Comparison of ENCODE assay signal across 21 cellular contexts in genomic region chr17:80917716-80918560, GRCh38.
DNase-seq lines count a peak whose midpoint lies in the region; ATAC-seq, FAIRE-seq and TF ChIP-seq lines count a peak whose summit lies in the region.
"Had no signal": no experiment of that assay in that cellular context is flagged by ENCODE, and none has a peak within 500 bp of the region (broad histone marks: within the 10 kb centered on the region; RNA-seq: fewer than 3 reads in every experiment).

No MANE protein-coding gene starts in this region.

- H3K36me3 Mint-ChIP-seq in T-helper 17 cell (ENCODE audit: low read depth): no peaks in the 10 kb centered on the region
- H3K36me3 Mint-ChIP-seq in nephron (ENCODE audit: low read depth): peaks cover 23% of the 10 kb centered on the region
- H3K36me3 Mint-ChIP-seq in T-helper 2 cell treated with Interferon-gamma antibody and Interleukin-4, amounts not matched to agents 5 μg/mL and 100 μg/mL, for 36 hours (ENCODE audit: low read depth): peaks cover 29% of the 10 kb centered on the region

- BruUV-seq in K562 (replicated peaks; lab: Mats Ljungman, UMichigan): no TSS peak

- no peak for TF ChIP-seq CTCF in K562 (IDR thresholded peaks at IDR 0.05 in 2 of 3, conservative IDR thresholded peaks at IDR 0.05 in 1 of 3; ENCODE audit: insufficient read depth in 2 of 3, low read depth in 1 of 3, low read length in 3 of 3)
- TF ChIP-seq CTCF in nephron (IDR thresholded peaks at IDR 0.05; ENCODE audit: unreplicated experiment in 3 of 3): no peak
- TF ChIP-seq CTCF in smooth muscle cell (IDR thresholded peaks at IDR 0.05; ENCODE audit: borderline replicate concordance, insufficient read depth, poor library complexity, severe bottlenecking): no peak
- no peak for TF ChIP-seq CTCF in stomach (IDR thresholded peaks at IDR 0.05)

- H3K4me1 ChIP-seq in K562 (replicated peaks in 1 of 2; ENCODE audit: control insufficient read depth in 2 of 2, insufficient read depth in 2 of 2, low read length in 2 of 2) (peaks cover 0 to 8% of the 10 kb centered on the region in 2 experiments; a peak in 1 of 5 replicates), smooth muscle cell (ENCODE audit: low read depth) (peaks cover 5% of the 10 kb centered on the region), stomach (peaks cover 0 to 29% (median 16%) of the 10 kb centered on the region in 4 donors)
- H3K4me1 ChIP-seq: HAP-1 had no signal

- no peaks in the 10 kb centered on the region for H3K9me1 ChIP-seq in K562 (ENCODE audit: control insufficient read depth, insufficient read depth, low read length)

- no peaks in the 10 kb centered on the region for H3K9me3 ChIP-seq in T-helper 17 cell (ENCODE audit: control insufficient read depth, low read length, poor library complexity, severe bottlenecking)
- H3K9me3 ChIP-seq in K562 (replicated peaks; ENCODE audit: control insufficient read depth, insufficient read depth, low read depth, low read length): peaks cover 7% of the 10 kb centered on the region
- no peaks in the 10 kb centered on the region for H3K9me3 ChIP-seq in smooth muscle cell (replicated peaks; ENCODE audit: low read depth)
- H3K9me3 ChIP-seq in stomach: no peaks in the 10 kb centered on the region
- H3K9me3 ChIP-seq: HAP-1 had no signal

- H3K4me1 Mint-ChIP-seq in T-helper 17 cell (peaks cover 2% of the 10 kb centered on the region), nephron (peaks cover 34% of the 10 kb centered on the region)
- no peaks in the 10 kb centered on the region for H3K4me1 Mint-ChIP-seq in T-helper 2 cell treated with Interferon-gamma antibody and Interleukin-4, amounts not matched to agents 5 μg/mL and 100 μg/mL, for 36 hours (ENCODE audit: low read depth)

- H3K27me3 ChIP-seq in K562 (ENCODE audit: control insufficient read depth in 2 of 2, insufficient read depth in 2 of 2, low read length in 2 of 2): no peaks in the 10 kb centered on the region
- no peaks in the 10 kb centered on the region for H3K27me3 ChIP-seq in smooth muscle cell (ENCODE audit: low read depth)
- H3K27me3 ChIP-seq in stomach: no peaks in the 10 kb centered on the region

- H3K27ac ChIP-seq in K562 (ENCODE audit: extremely low read depth, low read depth, low read length) (no peak overlapping the region), smooth muscle cell (ENCODE audit: low read depth) (peak overlapping the region; percentile 95), stomach (no peak overlapping the region)
- H3K27ac ChIP-seq: RWPE1 had no signal

- H3K27ac Mint-ChIP-seq in T-helper 17 cell (peak overlapping the region; percentile 49), nephron (peak overlapping the region in 2 of 3 experiments; percentile 5 to 73)
- no peak overlapping the region for H3K27ac Mint-ChIP-seq in T-helper 2 cell treated with Interferon-gamma antibody and Interleukin-4, amounts not matched to agents 5 μg/mL and 100 μg/mL, for 36 hours
- H3K27ac Mint-ChIP-seq: CD4-positive, alpha-beta T cell had no signal

- H3K4me3 ChIP-seq in K562 (no peak overlapping the region), smooth muscle cell (no peak overlapping the region), stomach (no peak overlapping the region)
- H3K4me3 ChIP-seq: HAP-1 had no signal

- no peaks in the 10 kb centered on the region for H3K79me2 ChIP-seq in K562 (ENCODE audit: control insufficient read depth, insufficient read depth, low read length)
- H3K79me2 ChIP-seq in smooth muscle cell (ENCODE audit: low read depth): no peaks in the 10 kb centered on the region

- in situ Hi-C loops in K562 (cut with MboI): no loop called here

- no peak for FAIRE-seq in K562 (lab: Jason Lieb, UNC)
- FAIRE-seq: G401.6, GM12891 had no signal

- H3K4me2 ChIP-seq in K562 (ENCODE audit: insufficient read depth, low read length): no peak overlapping the region
- no peak overlapping the region for H3K4me2 ChIP-seq in smooth muscle cell

- no peaks in the 10 kb centered on the region for H3K9me3 Mint-ChIP-seq in nephron
- H3K9me3 Mint-ChIP-seq in T-helper 2 cell treated with Interferon-gamma antibody and Interleukin-4, amounts not matched to agents 5 μg/mL and 100 μg/mL, for 36 hours: no peaks in the 10 kb centered on the region
- H3K9me3 Mint-ChIP-seq: CD4-positive, alpha-beta T cell had no signal

- POLR2A ChIA-PET in K562 (lab: Yijun Ruan, JAX): interaction anchor here (0.7 kb wide), 1 partner anchor 20 kb away, joined by 3 read pairs; no protein-coding TSS in a partner anchor

- no peaks in the 10 kb centered on the region for H4K20me1 ChIP-seq in K562 (replicated peaks; ENCODE audit: control insufficient read depth, insufficient read depth, low read length)
- H4K20me1 ChIP-seq in smooth muscle cell (ENCODE audit: low read depth): peaks cover 4% of the 10 kb centered on the region

- H3K27me3 Mint-ChIP-seq in T-helper 17 cell (no peaks in the 10 kb centered on the region), nephron (ENCODE audit: low read depth) (no peaks in the 10 kb centered on the region)
- no peaks in the 10 kb centered on the region for H3K27me3 Mint-ChIP-seq in T-helper 2 cell treated with Interferon-gamma antibody and Interleukin-4, amounts not matched to agents 5 μg/mL and 100 μg/mL, for 36 hours (ENCODE audit: low read depth)
- H3K27me3 Mint-ChIP-seq: CD4-positive, alpha-beta T cell had no signal

- H3K9ac ChIP-seq in K562 (ENCODE audit: insufficient read depth in 1 of 2, low read depth in 2 of 2, low read length in 2 of 2) (peak overlapping the region in 1 of 2 experiments; percentile 17; a peak in 1 of 4 replicates), smooth muscle cell (ENCODE audit: low read depth) (no peak overlapping the region)

- CTCF ChIA-PET in K562 (lab: Yijun Ruan, JAX; ENCODE audit: low intra/inter-chr PET ratio): no interaction called here

- no peak for DNase-seq in T-helper 17 cell
- no peak for DNase-seq in K562 (ENCODE audit: extremely low read depth in 1 of 4, low spot score in 3 of 4)
- no peak for DNase-seq in smooth muscle cell (lab: John Stamatoyannopoulos, UW; ENCODE audit: unreplicated experiment)
- no peak for DNase-seq in T-helper 2 cell treated with Interferon-gamma antibody and Interleukin-4, amounts not matched to agents 5 μg/mL and 100 μg/mL, for 36 hours (ENCODE audit: low spot score)
- no peak for DNase-seq in stomach
- DNase-seq in NCI-H2029 (lab: John Stamatoyannopoulos, UW): no peak
- DNase-seq: ACHN; CD4-positive, alpha-beta T cell; DMS79 treated with DMSO at 0.1 percent for 48 hours; IMR-90; NCI-H1436 treated with DMSO at 0.1 percent for 48 hours; NCI-H2107; NCI-H345; NCI-H526 treated with DMSO at 0.1 percent for 48 hours; NK-92 treated with Interleukin-12 subunit alpha and Interleukin-12 subunit beta, amount 100 ng/mL, for 24 hours had no signal

- H3K4me3 Mint-ChIP-seq in T-helper 17 cell (peak overlapping the region; percentile 52), nephron (no peak overlapping the region)
- no peak overlapping the region for H3K4me3 Mint-ChIP-seq in T-helper 2 cell treated with Interferon-gamma antibody and Interleukin-4, amounts not matched to agents 5 μg/mL and 100 μg/mL, for 36 hours
- H3K4me3 Mint-ChIP-seq: CD4-positive, alpha-beta T cell had no signal

- H3F3A ChIP-seq in smooth muscle cell (ENCODE audit: low read depth): no peaks in the 10 kb centered on the region

- TF ChIP-seq RAD21 in K562 (CRISPR knock-in tag; conservative IDR thresholded peaks at IDR 0.05 in 1 of 2, IDR thresholded peaks at IDR 0.05 in 1 of 2): no peak

- no peak for ATAC-seq in T-helper 17 cell
- ATAC-seq in K562: no peak
- ATAC-seq in HG03095 (IDR thresholded peaks at IDR 0.05; ENCODE audit: unreplicated experiment): no peak

- intact Hi-C loops in K562 (cut with micrococcal nuclease): no loop called here
- intact Hi-C loops in stomach (cut with DNase I; ENCODE audit: low total_unique reads): no loop called here

- 90% methylated on average over 29 of the region's 33 CpGs for WGBS in K562 (ENCODE audit: insufficient coverage, low coverage, missing lambda C conversion rate)
- WGBS in smooth muscle cell (ENCODE audit: low lambda C conversion rate): 97% methylated on average over 33 of the region's 33 CpGs
- 89 to 96% (median 93%) methylated on average over 19 to 33 of the region's 33 CpGs for WGBS in stomach, 5 donors

- TF ChIP-seq EP300 in K562 (IDR thresholded peaks at IDR 0.05; ENCODE audit: low read length) (no peak), stomach (IDR thresholded peaks at IDR 0.05) (no peak)

- H2AFZ ChIP-seq in K562 (ENCODE audit: low read depth, low read length) (no peak overlapping the region), smooth muscle cell (ENCODE audit: low read depth) (no peak overlapping the region)

- no peak for TF ChIP-seq POLR2A in K562 (conservative IDR thresholded peaks at IDR 0.05)
- no peak for TF ChIP-seq POLR2A in stomach (IDR thresholded peaks at IDR 0.05)

- peaks cover 22% of the 10 kb centered on the region; the same call in 1 of the 3 replicates for H3K36me3 ChIP-seq in K562 (ENCODE audit: control insufficient read depth, insufficient read depth, low read length)
- H3K36me3 ChIP-seq in smooth muscle cell (ENCODE audit: low read depth): no peaks in the 10 kb centered on the region
- H3K36me3 ChIP-seq in stomach: peaks cover 7 to 76% (median 54%) of the 10 kb centered on the region in 4 donors

TF ChIP-seq in K562, 482 proteins besides CTCF, POLR2A, EP300 and RAD21 (continues in another document):
- TF ChIP-seq, protein P1, sequence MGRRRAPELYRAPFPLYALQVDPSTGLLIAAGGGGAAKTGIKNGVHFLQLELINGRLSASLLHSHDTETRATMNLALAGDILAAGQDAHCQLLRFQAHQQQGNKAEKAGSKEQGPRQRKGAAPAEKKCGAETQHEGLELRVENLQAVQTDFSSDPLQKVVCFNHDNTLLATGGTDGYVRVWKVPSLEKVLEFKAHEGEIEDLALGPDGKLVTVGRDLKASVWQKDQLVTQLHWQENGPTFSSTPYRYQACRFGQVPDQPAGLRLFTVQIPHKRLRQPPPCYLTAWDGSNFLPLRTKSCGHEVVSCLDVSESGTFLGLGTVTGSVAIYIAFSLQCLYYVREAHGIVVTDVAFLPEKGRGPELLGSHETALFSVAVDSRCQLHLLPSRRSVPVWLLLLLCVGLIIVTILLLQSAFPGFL (CRISPR knock-in tag; IDR thresholded peaks at IDR 0.05): no peak
- TF ChIP-seq, protein P2, sequence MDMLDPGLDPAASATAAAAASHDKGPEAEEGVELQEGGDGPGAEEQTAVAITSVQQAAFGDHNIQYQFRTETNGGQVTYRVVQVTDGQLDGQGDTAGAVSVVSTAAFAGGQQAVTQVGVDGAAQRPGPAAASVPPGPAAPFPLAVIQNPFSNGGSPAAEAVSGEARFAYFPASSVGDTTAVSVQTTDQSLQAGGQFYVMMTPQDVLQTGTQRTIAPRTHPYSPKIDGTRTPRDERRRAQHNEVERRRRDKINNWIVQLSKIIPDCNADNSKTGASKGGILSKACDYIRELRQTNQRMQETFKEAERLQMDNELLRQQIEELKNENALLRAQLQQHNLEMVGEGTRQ (CRISPR knock-in tag; IDR thresholded peaks at IDR 0.05): no peak
- no peak for TF ChIP-seq CEBPG (CRISPR knock-in tag; IDR thresholded peaks at IDR 0.05)
- TF ChIP-seq CEBPG (tag; conservative IDR thresholded peaks at IDR 0.05 in 1 of 2, IDR thresholded peaks at IDR 0.05 in 1 of 2): no peak
